In genomic region chr9:128455849-128456612, GRCh38 we compare ENCODE assay signal across 1 cellular context.
TF ChIP-seq lines count a peak whose summit lies in the region.

Gene ODF2, plus strand, starts transcription at chr9:128456006. Its CDS starts 86 bp downstream, at chr9:128456092.

TF ChIP-seq in HEK293, 187 proteins besides CTCF, POLR2A, EP300 and RAD21 (continued from another document):
- peak; percentile 92 for TF ChIP-seq PRDM10 (tag by site-specific recombination; IDR thresholded peaks at IDR 0.05)
- peak; percentile 1; the same call in 1 of the 2 replicates for TF ChIP-seq ZNF561 (tag by site-specific recombination; IDR thresholded peaks at IDR 0.05; ENCODE audit: borderline replicate concordance)
- no peak for TF ChIP-seq YY1 (tag by site-specific recombination; IDR thresholded peaks at IDR 0.05)
- TF ChIP-seq ZNF175 (tag by site-specific recombination; IDR thresholded peaks at IDR 0.05): no peak
- no peak for TF ChIP-seq ZNF596 (tag by site-specific recombination; IDR thresholded peaks at IDR 0.05)
- TF ChIP-seq ZNF747 (tag by site-specific recombination; IDR thresholded peaks at IDR 0.05): no peak
- TF ChIP-seq ZNF184 (tag by site-specific recombination; IDR thresholded peaks at IDR 0.05): no peak
- TF ChIP-seq ZNF404 (tag by site-specific recombination; IDR thresholded peaks at IDR 0.05): no peak
- peak; percentile 26; the same call in 1 of the 2 replicates for TF ChIP-seq EGR2 (tag by site-specific recombination; IDR thresholded peaks at IDR 0.05; ENCODE audit: low read depth)
- TF ChIP-seq OSR2 (tag by site-specific recombination; IDR thresholded peaks at IDR 0.05): no peak
- TF ChIP-seq ZNF626 (tag by site-specific recombination; IDR thresholded peaks at IDR 0.05): no peak
- no peak for TF ChIP-seq ZNF654 (tag by site-specific recombination; IDR thresholded peaks at IDR 0.05; ENCODE audit: low read depth)
- TF ChIP-seq ZNF433 (tag by site-specific recombination; IDR thresholded peaks at IDR 0.05; ENCODE audit: low read depth): no peak
- TF ChIP-seq ZBTB20 (tag by site-specific recombination; IDR thresholded peaks at IDR 0.05): no peak; the same call in 1 of the 2 replicates
- no peak for TF ChIP-seq ZNF114 (tag by site-specific recombination; IDR thresholded peaks at IDR 0.05)
- 0 out of 2 replicates have a peak, but pooled peaks have one; percentile 46 for TF ChIP-seq ZSCAN30 (tag by site-specific recombination; IDR thresholded peaks at IDR 0.05)
- no peak for TF ChIP-seq BCL11B (tag by site-specific recombination; IDR thresholded peaks at IDR 0.05; ENCODE audit: low read depth)
- peak; percentile 58; the same call in 1 of the 2 replicates for TF ChIP-seq KLF8 (tag by site-specific recombination; IDR thresholded peaks at IDR 0.05)
- no peak for TF ChIP-seq REPIN1 (tag by site-specific recombination; IDR thresholded peaks at IDR 0.05; ENCODE audit: low read depth)
- TF ChIP-seq ZNF26 (tag by site-specific recombination; IDR thresholded peaks at IDR 0.05): no peak
- TF ChIP-seq KLF9 (tag by site-specific recombination; IDR thresholded peaks at IDR 0.05; ENCODE audit: low read depth): peak; percentile 55; the same call in 1 of the 2 replicates
- peak; percentile 98 for TF ChIP-seq ZBTB8A (tag by site-specific recombination; IDR thresholded peaks at IDR 0.05)
- TF ChIP-seq ZNF544 (tag by site-specific recombination; IDR thresholded peaks at IDR 0.05): no peak
- no peak for TF ChIP-seq SCRT1 (tag by site-specific recombination; IDR thresholded peaks at IDR 0.05; ENCODE audit: borderline replicate concordance)
- TF ChIP-seq ZNF302 (tag by site-specific recombination; IDR thresholded peaks at IDR 0.05; ENCODE audit: low read depth): no peak
